In genomic region chr20:15380770-15381169, GRCh38 we compare ENCODE assay signal across 13 cellular contexts.
"Had no signal": no experiment of that assay in that cellular context is flagged by ENCODE, and none has a peak within 500 bp of the region (broad histone marks: within the 10 kb centered on the region; RNA-seq: fewer than 3 reads in every experiment).

No MANE protein-coding gene starts in this region.

- H3K4me3 Mint-ChIP-seq: activated naive CD8-positive, alpha-beta T cell treated with anti-CD3 and anti-CD28 coated beads, Interleukin-2, amount 50 U/mL, for 24 hours; activated T-helper 1 cell treated with anti-CD3 and anti-CD28 coated beads, Interleukin-12 subunit alpha, Interleukin-12 subunit beta, Interleukin-2, Interleukin-4 antibody, amounts not matched to agents 30 ng/mL and 10 ng/mL and 1 ng/mL, durations not matched to agents 14 hours and 24 hours and 36 hours; immature natural killer cell; mesothelial cell of epicardium; neural crest cell had no signal

- DNase-seq: activated CD4-positive, alpha-beta T cell treated with anti-CD3 and anti-CD28 coated beads for 48 hours; activated naive CD4-positive, alpha-beta T cell treated with Interleukin-2 at 50 U/mL for 16 hours; activated naive CD8-positive, alpha-beta T cell treated with anti-CD3 and anti-CD28 coated beads, Interleukin-2, amount 50 U/mL, for 24 hours; dorsolateral prefrontal cortex; foreskin fibroblast; glutamatergic neuron; immature natural killer cell; left cardiac atrium; lower lobe of right lung; thyroid gland had no signal

- H3K9me3 Mint-ChIP-seq: activated naive CD8-positive, alpha-beta T cell treated with anti-CD3 and anti-CD28 coated beads, Interleukin-2, amount 50 U/mL, for 24 hours had no signal

- H3K27me3 Mint-ChIP-seq: activated naive CD8-positive, alpha-beta T cell treated with anti-CD3 and anti-CD28 coated beads, Interleukin-2, amount 50 U/mL, for 24 hours had no signal

- H3K4me1 Mint-ChIP-seq: activated naive CD8-positive, alpha-beta T cell treated with anti-CD3 and anti-CD28 coated beads, Interleukin-2, amount 50 U/mL, for 24 hours; immature natural killer cell had no signal

- H3K27ac Mint-ChIP-seq: activated naive CD8-positive, alpha-beta T cell treated with anti-CD3 and anti-CD28 coated beads, Interleukin-2, amount 50 U/mL, for 24 hours; activated T-helper 1 cell treated with anti-CD3 and anti-CD28 coated beads, Interleukin-12 subunit alpha, Interleukin-12 subunit beta, Interleukin-2, Interleukin-4 antibody, amounts not matched to agents 30 ng/mL and 10 ng/mL and 1 ng/mL, durations not matched to agents 14 hours and 24 hours and 36 hours; immature natural killer cell; mesothelial cell of epicardium had no signal

- ATAC-seq: activated naive CD8-positive, alpha-beta T cell treated with anti-CD3 and anti-CD28 coated beads, Interleukin-2, amount 50 U/mL, for 24 hours; left cardiac atrium; lower lobe of right lung had no signal

- H3K36me3 Mint-ChIP-seq: immature natural killer cell had no signal
